8 cellular contexts compared by ENCODE assay signal in genomic region chr22:39532215-39533071, GRCh38. TPM values are rescaled to one million over a fixed set of nuclear protein-coding genes. Genes with fewer than 3 reads are reported as not detected.
A peak's percentile ranks its signal among the peaks of the same experiment; 100 is the strongest.
DNase-seq lines count a peak whose midpoint lies in the region; ATAC-seq and TF ChIP-seq lines count a peak whose summit lies in the region.

RPS19BP1 (minus strand) TSS chr22:39532748; CDS start chr22:39532738, 10 bp downstream.

- H3K9me3 Mint-ChIP-seq in activated CD4-positive, alpha-beta T cell treated with anti-CD3 and anti-CD28 coated beads, Interleukin-2, amount 10 ng/mL, durations not matched to agents 7 days and 5 days, result no peaks in the 10 kb centered on the region

- DNase-seq in BJ (ENCODE audit: low read depth) (peak; percentile 99), NCI-H69 (lab: John Stamatoyannopoulos, UW) (peak; percentile 100), coronary artery (ENCODE audit: low spot score) (peak; percentile 99)
- DNase-seq in activated CD4-positive, alpha-beta T cell treated with anti-CD3 and anti-CD28 coated beads, Interleukin-2, amount 10 ng/mL, durations not matched to agents 7 days and 5 days, result peak; percentile 100
- DNase-seq in stimulated activated CD4-positive, alpha-beta T cell treated with anti-CD3 and anti-CD28 coated beads, Interleukin-1b, Interleukin-23, amount 100 ng/mL, for 4 hours (ENCODE audit: low read depth in 2 of 2), result peak; percentile 97 to 99

- no peaks in the 10 kb centered on the region for H3K27me3 Mint-ChIP-seq in activated CD4-positive, alpha-beta T cell treated with anti-CD3 and anti-CD28 coated beads, Interleukin-2, amount 10 ng/mL, durations not matched to agents 7 days and 5 days

- H3K4me3 ChIP-seq in BJ (ENCODE audit: low read depth, low read length) (peak within 1 kb of the TSS; percentile 78), coronary artery (peak within 1 kb of the TSS; percentile 97)

- H3K27me3 ChIP-seq in BJ (ENCODE audit: control insufficient read depth, insufficient read depth, low read length) (no peaks in the 10 kb centered on the region; the same call in 1 of the 2 replicates), layer of hippocampus (ENCODE audit: control insufficient read depth, insufficient read depth, low read length) (no peaks in the 10 kb centered on the region)

- H3K36me3 ChIP-seq in BJ (ENCODE audit: control insufficient read depth, insufficient read depth, low read length), result peaks cover 14% of the 10 kb centered on the region

- POLR2A ChIA-PET in BJ (lab: Charles Lee), result interaction anchor here (0.8 kb wide), 1 partner anchor 214 kb away, joined by 3 read pairs; no protein-coding TSS in a partner anchor
- POLR2A ChIA-PET in activated CD4-positive, alpha-beta T cell treated with anti-CD3 and anti-CD28 coated beads, Interleukin-2, amount 10 ng/mL, durations not matched to agents 7 days and 5 days (lab: Charles Lee), result no interaction called here

- peak within 1 kb of the TSS; percentile 85 for H3K4me3 Mint-ChIP-seq in activated CD4-positive, alpha-beta T cell treated with anti-CD3 and anti-CD28 coated beads, Interleukin-2, amount 10 ng/mL, durations not matched to agents 7 days and 5 days

- H3K27ac Mint-ChIP-seq in activated CD4-positive, alpha-beta T cell treated with anti-CD3 and anti-CD28 coated beads, Interleukin-2, amount 10 ng/mL, durations not matched to agents 7 days and 5 days, result peak within 1 kb of the TSS; percentile 89

- CTCF ChIA-PET in BJ (lab: Yijun Ruan, JAX), result interaction anchor here (0.7 to 24.6 kb wide), 6 partner anchors 39 to 662 kb away, joined by 3 to 476 read pairs (median 4); no protein-coding TSS in a partner anchor
- CTCF ChIA-PET in activated CD4-positive, alpha-beta T cell treated with anti-CD3 and anti-CD28 coated beads, Interleukin-2, amount 10 ng/mL, durations not matched to agents 7 days and 5 days (lab: Charles Lee), result interaction anchor here (1.6 to 11.4 kb wide), 4 partner anchors 16 to 493 kb away, joined by 3 to 216 read pairs (median 32); partner anchors contain the start of gene MIEF1

- peaks cover 34% of the 10 kb centered on the region for H3K36me3 Mint-ChIP-seq in activated CD4-positive, alpha-beta T cell treated with anti-CD3 and anti-CD28 coated beads, Interleukin-2, amount 10 ng/mL, durations not matched to agents 7 days and 5 days (ENCODE audit: low read depth)

- TF ChIP-seq CTCF in BJ (IDR thresholded peaks at IDR 0.05; ENCODE audit: insufficient read depth, low read depth, low read length) (no peak), coronary artery (IDR thresholded peaks at IDR 0.05) (no peak)

- peak; percentile 80 for ATAC-seq in GM19324 (IDR thresholded peaks at IDR 0.05; ENCODE audit: low FRiP score, unreplicated experiment)
- ATAC-seq in HG03469 (IDR thresholded peaks at IDR 0.05; ENCODE audit: unreplicated experiment), result peak; percentile 38

- H3K4me1 Mint-ChIP-seq in activated CD4-positive, alpha-beta T cell treated with anti-CD3 and anti-CD28 coated beads, Interleukin-2, amount 10 ng/mL, durations not matched to agents 7 days and 5 days, result peaks cover 60% of the 10 kb centered on the region

- H3K27ac ChIP-seq in coronary artery (peak within 1 kb of the TSS; percentile 81 to 92), layer of hippocampus (ENCODE audit: low read depth, low read length) (peak within 1 kb of the TSS; percentile 92)

RNA-seq across cellular contexts. Expression of gene RPS19BP1, which starts in this region (rescaled TPM):
- polyA plus RNA-seq in BJ (2011; rRNA removed), result 64.0 and 66.7 TPM in 2 replicates
- 4.8 and 11.0 TPM in 2 replicates for polyA minus RNA-seq in BJ (2011; rRNA and poly(A)+ RNA removed)
- 10 to 100 TPM; 51.8 to 69.3 TPM for total RNA-seq in activated CD4-positive, alpha-beta T cell treated with anti-CD3 and anti-CD28 coated beads, Interleukin-2, amount 10 ng/mL, durations not matched to agents 7 days and 5 days

Comparison
In these comparisons a context has a peak if more than half of its experiments do, and no peak if none do; other contexts are left out.
1. Peak in every context shown above with its lines: DNase-seq, ATAC-seq, H3K4me3 ChIP-seq and H3K27ac ChIP-seq.